1 cellular context compared by ENCODE assay signal in genomic region chr12:120528861-120529525, GRCh38.
A peak's percentile ranks its signal among the peaks of the same experiment; 100 is the strongest.
TF ChIP-seq lines count a peak whose summit lies in the region.

COQ5 (minus strand) TSS chr12:120529158; CDS start chr12:120529141, 17 bp downstream.

TF ChIP-seq in K562, 482 proteins besides CTCF, POLR2A, EP300 and RAD21 (continued from another document and continues in another):
- TF ChIP-seq ZNF609 (CRISPR knock-in tag; IDR thresholded peaks at IDR 0.05; ENCODE audit: borderline replicate concordance) (no peak), ATF7 (IDR thresholded peaks at IDR 0.05) (peak; percentile 96), ZNF707 (CRISPR knock-in tag; conservative IDR thresholded peaks at IDR 0.05) (no peak), CBX1 (IDR thresholded peaks at IDR 0.05; ENCODE audit: low read depth) (no peak), YBX1 (IDR thresholded peaks at IDR 0.05) (no peak), SIRT6 (IDR thresholded peaks at IDR 0.05; ENCODE audit: low read depth, low read length) (no peak), CREB1 (IDR thresholded peaks at IDR 0.05) (peak; percentile 87), CREB1 (CRISPR knock-in tag; IDR thresholded peaks at IDR 0.05) (peak; percentile 84), FOXP4 (CRISPR knock-in tag; IDR thresholded peaks at IDR 0.05; ENCODE audit: borderline replicate concordance) (0 out of 2 replicates have a peak, but pooled peaks have one; percentile 5), ZNF766 (CRISPR knock-in tag; conservative IDR thresholded peaks at IDR 0.05) (peak; percentile 48; the same call in 1 of the 2 replicates), GATA2 (CRISPR knock-in tag; IDR thresholded peaks at IDR 0.05) (peak; percentile 83), HDAC6 (IDR thresholded peaks at IDR 0.05; ENCODE audit: low read depth, low read length) (no peak), ZSCAN29 (IDR thresholded peaks at IDR 0.05) (no peak; the same call in 1 of the 2 replicates), KDM1A (IDR thresholded peaks at IDR 0.05) (no peak), POLR2B (IDR thresholded peaks at IDR 0.05; ENCODE audit: low read depth, partially characterized antibody) (peak; percentile 92), SMARCE1 (IDR thresholded peaks at IDR 0.05) (peak; percentile 47; the same call in 1 of the 2 replicates), HMBOX1 (IDR thresholded peaks at IDR 0.05) (0 out of 2 replicates have a peak, but pooled peaks have one; percentile 12), AFF4 (CRISPR knock-in tag; IDR thresholded peaks at IDR 0.05) (peak; percentile 94; the same call in 1 of the 2 replicates), ZNF639 (CRISPR knock-in tag; conservative IDR thresholded peaks at IDR 0.05 in 1 of 2, IDR thresholded peaks at IDR 0.05 in 1 of 2) (0 out of 4 replicates have a peak, but pooled peaks of 1 of the 2 experiments have one; percentile 55), GTF2B (IDR thresholded peaks at IDR 0.05; ENCODE audit: extremely low read depth, insufficient read length) (no peak), NEUROD1 (IDR thresholded peaks at IDR 0.05; ENCODE audit: borderline replicate concordance, low read depth, low read length, partially characterized antibody) (peak; percentile 43), NR2C2 (CRISPR knock-in tag; IDR thresholded peaks at IDR 0.05) (peak; percentile 67; the same call in 1 of the 2 replicates), NR2C2 (tag; IDR thresholded peaks at IDR 0.05) (peak; percentile 98), ZNF511 (CRISPR knock-in tag; IDR thresholded peaks at IDR 0.05) (peak; percentile 54; the same call in 1 of the 2 replicates), ARID4B (CRISPR knock-in tag; IDR thresholded peaks at IDR 0.05) (0 out of 2 replicates have a peak, but pooled peaks have one; percentile 36), RCOR1 (IDR thresholded peaks at IDR 0.05; ENCODE audit: borderline replicate concordance in 1 of 2, low read depth in 2 of 2, low read length in 2 of 2) (peak in 1 of 2 experiments; percentile 55; a peak in 1 of 4 replicates), ZNF12 (CRISPR knock-in tag; IDR thresholded peaks at IDR 0.05) (no peak), CBFA2T2 (conservative IDR thresholded peaks at IDR 0.05) (peak; percentile 5; the same call in 1 of the 2 replicates), NCOR1 (IDR thresholded peaks at IDR 0.05) (peak; percentile 68), PRMT5 (CRISPR knock-in tag; IDR thresholded peaks at IDR 0.05) (no peak), POLR2G (IDR thresholded peaks at IDR 0.05; ENCODE audit: low read depth, low read length) (peak; percentile 98), NKRF (IDR thresholded peaks at IDR 0.05; ENCODE audit: borderline replicate concordance) (peak; percentile 76), DPF2 (IDR thresholded peaks at IDR 0.05) (peak; percentile 54), JUN (IDR thresholded peaks at IDR 0.05; ENCODE audit: borderline replicate concordance, low read depth, low read length) (peak; percentile 67), JUN (CRISPR knock-in tag; IDR thresholded peaks at IDR 0.05; ENCODE audit: borderline replicate concordance) (peak; percentile 85; the same call in 1 of the 2 replicates)
